In the genomic region with DNA sequence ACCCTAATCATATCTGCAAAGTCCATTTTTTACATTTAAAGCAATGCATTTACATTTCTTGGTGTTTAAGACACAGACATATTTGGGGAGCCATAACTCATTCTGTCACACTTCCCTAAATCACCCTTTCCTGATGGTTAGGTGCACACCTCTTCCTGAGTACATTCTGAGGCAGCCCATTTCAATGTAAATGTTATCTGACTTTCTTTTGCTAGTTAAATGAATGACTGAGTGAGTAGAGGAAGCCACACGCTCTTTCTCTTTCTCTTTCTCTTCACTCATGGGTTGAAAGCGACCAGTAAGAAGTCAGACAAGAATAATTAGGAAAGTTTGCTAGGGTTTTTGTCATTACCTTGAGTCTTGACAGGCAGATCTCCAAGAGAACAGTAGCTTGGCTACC, we compare ENCODE assay signal across 11 cellular contexts.
DNase-seq lines count a peak whose midpoint lies in the region; ATAC-seq and TF ChIP-seq lines count a peak whose summit lies in the region.
"Had no signal": no experiment of that assay in that cellular context is flagged by ENCODE, and none has a peak within 500 bp of the region (broad histone marks: within the 10 kb centered on the region; RNA-seq: fewer than 3 reads in every experiment).

No MANE protein-coding gene starts in this region.

- no peaks in the 10 kb centered on the region for H3K36me3 Mint-ChIP-seq in activated T-cell treated with anti-CD3 and anti-CD28 coated beads, Interleukin-2, amount 50 U/mL, for 72 hours (ENCODE audit: insufficient read depth in 2 of 2)
- H3K36me3 Mint-ChIP-seq in stimulated activated naive B cell treated with anti-CD40 and anti-IgM and Interleukin-4, amounts not matched to agents 10 μg/mL and 1 μg/mL and 100 μg/mL, for 72 hours = no peaks in the 10 kb centered on the region
- no peaks in the 10 kb centered on the region for H3K36me3 Mint-ChIP-seq in MCF 10A (ENCODE audit: insufficient read depth, unreplicated experiment)

- no peak overlapping the region for H3K27ac Mint-ChIP-seq in activated T-cell treated with anti-CD3 and anti-CD28 coated beads, Interleukin-2, amount 50 U/mL, for 72 hours
- H3K27ac Mint-ChIP-seq in stimulated activated naive B cell treated with anti-CD40 and anti-IgM and Interleukin-4, amounts not matched to agents 10 μg/mL and 1 μg/mL and 100 μg/mL, for 72 hours = peak overlapping the region; percentile 70
- no peak overlapping the region for H3K27ac Mint-ChIP-seq in MCF 10A (ENCODE audit: low read depth, unreplicated experiment)

- no peak overlapping the region for H3K27ac ChIP-seq in lower lobe of right lung
- H3K27ac ChIP-seq: vagina had no signal

- no TSS peak for BruUV-seq in MCF 10A (replicated peaks; lab: Mats Ljungman, UMichigan)

- CTCF ChIA-PET in MCF 10A (lab: Yijun Ruan, JAX) = no interaction called here

- H3K36me3 ChIP-seq in lower lobe of right lung = no peaks in the 10 kb centered on the region
- H3K36me3 ChIP-seq: vagina had no signal

- DNase-seq in activated T-cell treated with anti-CD3 and anti-CD28 coated beads, Interleukin-2, amount 50 U/mL, for 72 hours = no peak
- DNase-seq in activated T-cell treated with anti-CD3 and anti-CD28 coated beads for 4 hours (no peak), MCF 10A (ENCODE audit: unreplicated experiment) (no peak), lower lobe of right lung (no peak), anterior cingulate cortex (lab: John Stamatoyannopoulos, UW) (no peak)
- DNase-seq in stimulated activated naive B cell treated with anti-CD40 and anti-IgM and Interleukin-4, amounts not matched to agents 10 μg/mL and 1 μg/mL and 100 μg/mL, for 72 hours = no peak
- DNase-seq: RPMI8226; stimulated activated CD4-positive, alpha-beta T cell treated with anti-CD3 and anti-CD28 coated beads, Interleukin-4, amount 100 ng/mL, for 1 hour had no signal

- H3K9me3 Mint-ChIP-seq in activated T-cell treated with anti-CD3 and anti-CD28 coated beads, Interleukin-2, amount 50 U/mL, for 72 hours = no peaks in the 10 kb centered on the region
- H3K9me3 Mint-ChIP-seq in stimulated activated naive B cell treated with anti-CD40 and anti-IgM and Interleukin-4, amounts not matched to agents 10 μg/mL and 1 μg/mL and 100 μg/mL, for 72 hours = peaks cover 0 to 4% of the 10 kb centered on the region in 2 donors
- H3K9me3 Mint-ChIP-seq in MCF 10A (ENCODE audit: unreplicated experiment) = no peaks in the 10 kb centered on the region

- intact Hi-C loops in MCF 10A (cut with micrococcal nuclease) = no loop called here
- intact Hi-C loops in lower lobe of right lung (cut with DNase I) = no loop called here

- no peaks in the 10 kb centered on the region for H3K9me3 ChIP-seq in lower lobe of right lung
- H3K9me3 ChIP-seq: vagina had no signal

- POLR2A ChIA-PET in MCF 10A (lab: Yijun Ruan, JAX) = interaction anchor here (0.7 kb wide), 1 partner anchor 70 kb away, joined by 3 read pairs; no protein-coding TSS in a partner anchor

- H3K4me3 Mint-ChIP-seq in activated T-cell treated with anti-CD3 and anti-CD28 coated beads, Interleukin-2, amount 50 U/mL, for 72 hours = peak overlapping the region in 1 of 2 donors; percentile 28
- peak overlapping the region; percentile 14 to 20 for H3K4me3 Mint-ChIP-seq in stimulated activated naive B cell treated with anti-CD40 and anti-IgM and Interleukin-4, amounts not matched to agents 10 μg/mL and 1 μg/mL and 100 μg/mL, for 72 hours
- no peak overlapping the region for H3K4me3 Mint-ChIP-seq in MCF 10A (ENCODE audit: unreplicated experiment)

- peaks cover 18% of the 10 kb centered on the region for H3K4me1 Mint-ChIP-seq in activated T-cell treated with anti-CD3 and anti-CD28 coated beads, Interleukin-2, amount 50 U/mL, for 72 hours (ENCODE audit: low read depth)
- peaks cover 20 to 30% of the 10 kb centered on the region in 2 donors for H3K4me1 Mint-ChIP-seq in stimulated activated naive B cell treated with anti-CD40 and anti-IgM and Interleukin-4, amounts not matched to agents 10 μg/mL and 1 μg/mL and 100 μg/mL, for 72 hours
- H3K4me1 Mint-ChIP-seq in MCF 10A (ENCODE audit: insufficient read depth, unreplicated experiment) = no peaks in the 10 kb centered on the region

- TF ChIP-seq CTCF in MCF 10A (IDR thresholded peaks at IDR 0.05; ENCODE audit: unreplicated experiment) (no peak), lower lobe of right lung (IDR thresholded peaks at IDR 0.05) (no peak)

- ATAC-seq in activated T-cell treated with anti-CD3 and anti-CD28 coated beads, Interleukin-2, amount 50 U/mL, for 72 hours (replicated peaks in 1 of 2) = peak; percentile 54 to 72
- ATAC-seq in HG02571 (IDR thresholded peaks at IDR 0.05; ENCODE audit: unreplicated experiment) (peak; percentile 96), HG03460 (IDR thresholded peaks at IDR 0.05; ENCODE audit: unreplicated experiment) (peak; percentile 99), lower lobe of right lung (no peak)
- ATAC-seq in stimulated activated naive B cell treated with anti-CD40 and anti-IgM and Interleukin-4, amounts not matched to agents 10 μg/mL and 1 μg/mL and 100 μg/mL, for 72 hours (replicated peaks) = peak; percentile 88 to 93

- no peaks in the 10 kb centered on the region for H3K4me1 ChIP-seq in lower lobe of right lung
- H3K4me1 ChIP-seq: vagina had no signal

- no peaks in the 10 kb centered on the region for H3K27me3 Mint-ChIP-seq in activated T-cell treated with anti-CD3 and anti-CD28 coated beads, Interleukin-2, amount 50 U/mL, for 72 hours (ENCODE audit: low read depth)
- H3K27me3 Mint-ChIP-seq in stimulated activated naive B cell treated with anti-CD40 and anti-IgM and Interleukin-4, amounts not matched to agents 10 μg/mL and 1 μg/mL and 100 μg/mL, for 72 hours = no peaks in the 10 kb centered on the region
- peaks cover 57% of the 10 kb centered on the region for H3K27me3 Mint-ChIP-seq in MCF 10A (ENCODE audit: insufficient read depth, unreplicated experiment)

- H3K27me3 ChIP-seq in lower lobe of right lung (ENCODE audit: low read depth) = no peaks in the 10 kb centered on the region
- H3K27me3 ChIP-seq: vagina had no signal

- H3K4me3 ChIP-seq in lower lobe of right lung = no peak overlapping the region
- H3K4me3 ChIP-seq: vagina had no signal

Comparison
In these comparisons a context has a peak if more than half of its experiments do, and no peak if none do; other contexts are left out.
1. ATAC-seq: peak in activated T-cell treated with anti-CD3 and anti-CD28 coated beads, Interleukin-2, amount 50 U/mL, for 72 hours (2 of 2), HG02571 (single experiment), HG03460 (single experiment) and stimulated activated naive B cell treated with anti-CD40 and anti-IgM and Interleukin-4, amounts not matched to agents 10 μg/mL and 1 μg/mL and 100 μg/mL, for 72 hours (2 of 2); none in lower lobe of right lung (0 of 2).